24 cellular contexts compared by ENCODE assay signal in genomic region chr6:44143731-44144130, GRCh38. TPM values are rescaled to one million over a fixed set of nuclear protein-coding genes. Genes with fewer than 3 reads are reported as not detected.
DNase-seq lines count a peak whose midpoint lies in the region; ATAC-seq, FAIRE-seq and TF ChIP-seq lines count a peak whose summit lies in the region.
"Had no signal": no experiment of that assay in that cellular context is flagged by ENCODE, and none has a peak within 500 bp of the region (broad histone marks: within the 10 kb centered on the region; RNA-seq: fewer than 3 reads in every experiment).

No MANE protein-coding gene starts in this region.

- no peak for FAIRE-seq in HepG2 (lab: Jason Lieb, UNC)
- no peak for FAIRE-seq in K562 (lab: Jason Lieb, UNC)
- FAIRE-seq: GM12878, GM19239, HTR-8/SVneo had no signal

- TF ChIP-seq EP300 in HepG2 (IDR thresholded peaks at IDR 0.05; ENCODE audit: low read depth in 2 of 2, low read length in 2 of 2) (no peak), HepG2 (CRISPR knock-in tag; IDR thresholded peaks at IDR 0.05; ENCODE audit: borderline replicate concordance) (no peak), K562 (IDR thresholded peaks at IDR 0.05; ENCODE audit: low read length) (no peak), ovary (IDR thresholded peaks at IDR 0.05) (no peak)

- in situ Hi-C loops in HepG2 (cut with HindIII; ENCODE audit: extremely low pct_ligation_motif_present, low pct_unique_long_range_greater_than_20kb) (no loop called here), K562 (cut with MboI) (no loop called here)

- DNase-seq in HepG2 (ENCODE audit: low spot score): no peak
- no peak for DNase-seq in right lobe of liver
- no peak for DNase-seq in K562 (ENCODE audit: extremely low read depth in 1 of 4, low spot score in 3 of 4)
- peak; percentile 35 for DNase-seq in osteoblast (ENCODE audit: insufficient read length, low spot score, missing footprints)
- DNase-seq in PC-3: no peak
- DNase-seq in ovary: no peak
- no peak for DNase-seq in GOT3 (lab: John Stamatoyannopoulos, UW)
- DNase-seq: 8988T; CD8-positive, alpha-beta T cell; COR-L47; DMS 273 treated with DMSO at 0.1 percent for 48 hours; DMS53; DND-41; EL had no signal

- POLR2A ChIA-PET in HepG2 (lab: Yijun Ruan, JAX) (interaction anchor here (0.5 to 1.7 kb wide), 3 partner anchors 12 to 19 kb away, joined by 3 to 6 read pairs (median 5); no protein-coding TSS in a partner anchor), K562 (lab: Yijun Ruan, JAX) (interaction anchor here (0.6 to 2.2 kb wide), 3 partner anchors 9 to 75 kb away, joined by 4 to 7 read pairs (median 5); no protein-coding TSS in a partner anchor), PC-3 (lab: Charles Lee; ENCODE audit: unreplicated experiment) (no interaction called here)

- H2AFZ ChIP-seq in HepG2 (ENCODE audit: low read length) (no peak overlapping the region), K562 (ENCODE audit: low read depth, low read length) (no peak overlapping the region), osteoblast (ENCODE audit: low read length) (no peak overlapping the region), PC-3 (ENCODE audit: low read length) (no peak overlapping the region)

- peaks cover 28% of the 10 kb centered on the region for H3K4me1 ChIP-seq in HepG2 (ENCODE audit: insufficient read depth, low read length)
- H3K4me1 ChIP-seq in right lobe of liver: peaks cover 0 to 28% (median 6%) of the 10 kb centered on the region in 4 donors
- peaks cover 0 to 6% of the 10 kb centered on the region in 2 experiments; a peak in 2 of 5 replicates for H3K4me1 ChIP-seq in K562 (replicated peaks in 1 of 2; ENCODE audit: control insufficient read depth in 2 of 2, insufficient read depth in 2 of 2, low read length in 2 of 2)
- H3K4me1 ChIP-seq in osteoblast (ENCODE audit: insufficient read depth, low read length): no peaks in the 10 kb centered on the region
- H3K4me1 ChIP-seq in PC-3 (ENCODE audit: insufficient read depth, low read length): no peaks in the 10 kb centered on the region
- H3K4me1 ChIP-seq in ovary (ENCODE audit: insufficient read depth): no peaks in the 10 kb centered on the region
- H3K4me1 ChIP-seq: HAP-1 had no signal

- H3K9me1 ChIP-seq in K562 (ENCODE audit: control insufficient read depth, insufficient read depth, low read length): no peaks in the 10 kb centered on the region

- H3K36me3 ChIP-seq in HepG2 (replicated peaks in 1 of 2; ENCODE audit: control insufficient read depth in 1 of 2, insufficient read depth in 2 of 2, low read length in 2 of 2) (peaks cover 30 to 67% of the 10 kb centered on the region in 2 experiments), right lobe of liver (peaks cover 0 to 44% (median 18%) of the 10 kb centered on the region in 4 donors), K562 (ENCODE audit: control insufficient read depth, insufficient read depth, low read length) (peaks cover 89% of the 10 kb centered on the region), osteoblast (ENCODE audit: insufficient read depth, low read length) (peaks cover 56% of the 10 kb centered on the region), PC-3 (ENCODE audit: low read depth, low read length) (peaks cover 19% of the 10 kb centered on the region), ovary (no peaks in the 10 kb centered on the region)

- H3K27me3 ChIP-seq in HepG2 (ENCODE audit: control insufficient read depth in 1 of 2, insufficient read depth in 2 of 2, low read length in 2 of 2): no peaks in the 10 kb centered on the region
- H3K27me3 ChIP-seq in right lobe of liver: no peaks in the 10 kb centered on the region
- no peaks in the 10 kb centered on the region for H3K27me3 ChIP-seq in K562 (ENCODE audit: control insufficient read depth in 2 of 2, insufficient read depth in 2 of 2, low read length in 2 of 2)
- H3K27me3 ChIP-seq in osteoblast (ENCODE audit: insufficient read depth, low read length): no peaks in the 10 kb centered on the region
- no peaks in the 10 kb centered on the region for H3K27me3 ChIP-seq in PC-3 (ENCODE audit: low read length)
- H3K27me3 ChIP-seq in ovary: no peaks in the 10 kb centered on the region
- H3K27me3 ChIP-seq: BLaER1 had no signal

- no TSS peak for BruUV-seq in HepG2 (replicated peaks; lab: Mats Ljungman, UMichigan)
- no TSS peak for BruUV-seq in K562 (replicated peaks; lab: Mats Ljungman, UMichigan)
- BruUV-seq in PC-3 (replicated peaks; lab: Mats Ljungman, UMichigan): no TSS peak

- H3K4me3 ChIP-seq in HepG2 (replicated peaks in 1 of 3; ENCODE audit: insufficient read depth in 1 of 3, low read depth in 2 of 3, low read length in 3 of 3): no peak overlapping the region
- no peak overlapping the region for H3K4me3 ChIP-seq in right lobe of liver
- H3K4me3 ChIP-seq in K562: no peak overlapping the region
- no peak overlapping the region for H3K4me3 ChIP-seq in osteoblast (ENCODE audit: insufficient read depth, low read length)
- H3K4me3 ChIP-seq in PC-3 (ENCODE audit: low read length): no peak overlapping the region
- no peak overlapping the region for H3K4me3 ChIP-seq in ovary
- H3K4me3 ChIP-seq: BLaER1, GM12878, HAP-1 had no signal

- intact Hi-C loops in HepG2 (cut with micrococcal nuclease; ENCODE audit: unreplicated experiment) (loop anchor here (5.0 kb wide), 1 partner anchor 41 kb away; no protein-coding TSS in a partner anchor), right lobe of liver (cut with DNase I) (no loop called here), K562 (cut with micrococcal nuclease) (no loop called here), PC-3 (cut with micrococcal nuclease) (no loop called here), ovary (cut with DNase I) (no loop called here)

- TF ChIP-seq POLR2A in HepG2 (IDR thresholded peaks at IDR 0.05; ENCODE audit: insufficient read depth in 1 of 2, low read depth in 2 of 2, low read length in 2 of 2) (no peak), right lobe of liver (IDR thresholded peaks at IDR 0.05) (no peak), K562 (conservative IDR thresholded peaks at IDR 0.05) (no peak), ovary (IDR thresholded peaks at IDR 0.05) (no peak)

- H4K20me1 ChIP-seq in HepG2 (ENCODE audit: insufficient read depth, low read length): no peaks in the 10 kb centered on the region
- H4K20me1 ChIP-seq in K562 (replicated peaks; ENCODE audit: control insufficient read depth, insufficient read depth, low read length): no peaks in the 10 kb centered on the region
- peaks cover under 1% of the 10 kb centered on the region for H4K20me1 ChIP-seq in osteoblast (ENCODE audit: insufficient read depth, low read length)
- H4K20me1 ChIP-seq in PC-3 (ENCODE audit: low read length): no peaks in the 10 kb centered on the region
- H4K20me1 ChIP-seq: BLaER1 had no signal

- 94% methylated on average over 1 of the region's 1 CpG for WGBS in HepG2 (ENCODE audit: low lambda C conversion rate)
- 100% methylated on average over 1 of the region's 1 CpG for WGBS in right lobe of liver (ENCODE audit: insufficient coverage, low coverage, low lambda C conversion rate, missing lambda C conversion rate)
- WGBS in K562 (ENCODE audit: insufficient coverage, low coverage, missing lambda C conversion rate): 91% methylated on average over 1 of the region's 1 CpG
- 85 to 100% (median 95%) methylated on average over 1 of the region's 1 CpG for WGBS in ovary, 3 donors

- no peaks in the 10 kb centered on the region for H3K9me2 ChIP-seq in PC-3 (replicated peaks; ENCODE audit: low read length)

- H3K27ac ChIP-seq in HepG2 (ENCODE audit: extremely low read length, insufficient read depth, low read length) (no peak overlapping the region), right lobe of liver (peak overlapping the region in 1 of 3 donors; percentile 8), K562 (ENCODE audit: extremely low read depth, low read depth, low read length) (no peak overlapping the region), osteoblast (ENCODE audit: low read depth, low read length) (no peak overlapping the region), PC-3 (ENCODE audit: low read length) (no peak overlapping the region), ovary (no peak overlapping the region)
- H3K27ac ChIP-seq: BLaER1 had no signal

- H3K9me3 ChIP-seq in HepG2 (ENCODE audit: low read length): no peaks in the 10 kb centered on the region
- H3K9me3 ChIP-seq in right lobe of liver: no peaks in the 10 kb centered on the region
- H3K9me3 ChIP-seq in K562 (replicated peaks; ENCODE audit: control insufficient read depth, insufficient read depth, low read depth, low read length): no peaks in the 10 kb centered on the region
- no peaks in the 10 kb centered on the region for H3K9me3 ChIP-seq in osteoblast (ENCODE audit: low read depth, low read length)
- H3K9me3 ChIP-seq in PC-3 (ENCODE audit: low read length): no peaks in the 10 kb centered on the region
- H3K9me3 ChIP-seq in ovary: no peaks in the 10 kb centered on the region
- H3K9me3 ChIP-seq: BLaER1, HAP-1 had no signal

- no peak for TF ChIP-seq RAD21 in HepG2 (CRISPR knock-in tag; IDR thresholded peaks at IDR 0.05)
- no peak for TF ChIP-seq RAD21 in K562 (CRISPR knock-in tag; conservative IDR thresholded peaks at IDR 0.05 in 1 of 2, IDR thresholded peaks at IDR 0.05 in 1 of 2)

- CTCF ChIA-PET in HepG2 (lab: Yijun Ruan, JAX; ENCODE audit: low intra/inter-chr PET ratio, low total read pairs) (no interaction called here), K562 (lab: Yijun Ruan, JAX; ENCODE audit: low intra/inter-chr PET ratio) (no interaction called here), PC-3 (lab: Charles Lee) (interaction anchor here (0.5 kb wide), 1 partner anchor 78 kb away, joined by 7 read pairs; no protein-coding TSS in a partner anchor)

- H3K79me2 ChIP-seq in HepG2 (ENCODE audit: insufficient read depth, low read length) (no peaks in the 10 kb centered on the region), K562 (ENCODE audit: control insufficient read depth, insufficient read depth, low read length) (no peaks in the 10 kb centered on the region), osteoblast (ENCODE audit: insufficient read depth, low read length) (no peaks in the 10 kb centered on the region), PC-3 (ENCODE audit: low read length) (no peaks in the 10 kb centered on the region)

- H3K9ac ChIP-seq in HepG2 (ENCODE audit: insufficient read depth, low read depth, low read length) (no peak overlapping the region), K562 (ENCODE audit: insufficient read depth in 1 of 2, low read depth in 2 of 2, low read length in 2 of 2) (no peak overlapping the region), PC-3 (ENCODE audit: low read length) (no peak overlapping the region)
- H3K9ac ChIP-seq: BLaER1 had no signal

- ATAC-seq in HepG2: no peak
- ATAC-seq in right lobe of liver: no peak
- ATAC-seq in K562: no peak
- ATAC-seq in PC-3: no peak
- ATAC-seq: CD8-positive, alpha-beta T cell; GM12878 had no signal

- no peaks in the 10 kb centered on the region for H3F3A ChIP-seq in PC-3 (ENCODE audit: low read length, unreplicated experiment)

- TF ChIP-seq CTCF in HepG2 (CRISPR knock-in tag; IDR thresholded peaks at IDR 0.05) (no peak), right lobe of liver (IDR thresholded peaks at IDR 0.05) (no peak), K562 (IDR thresholded peaks at IDR 0.05 in 2 of 3, conservative IDR thresholded peaks at IDR 0.05 in 1 of 3; ENCODE audit: insufficient read depth in 2 of 3, low read depth in 1 of 3, low read length in 3 of 3) (no peak), osteoblast (IDR thresholded peaks at IDR 0.05; ENCODE audit: extremely low read depth, low read depth, low read length) (no peak), PC-3 (conservative IDR thresholded peaks at IDR 0.05; ENCODE audit: low read depth, low read length) (no peak), ovary (IDR thresholded peaks at IDR 0.05) (no peak)

- H3K4me2 ChIP-seq in HepG2 (ENCODE audit: low read depth, low read length) (no peak overlapping the region), K562 (ENCODE audit: insufficient read depth, low read length) (no peak overlapping the region), osteoblast (ENCODE audit: insufficient read depth, low read length) (no peak overlapping the region), PC-3 (ENCODE audit: low read length) (no peak overlapping the region)
- H3K4me2 ChIP-seq: BLaER1 had no signal

RNA-seq across cellular contexts. Expression of gene CAPN11, which starts 14.9 kb away (rescaled TPM):
- 0.07 TPM in 1 of 2 replicates, not detected in the other for total RNA-seq in HepG2 (2016; rRNA removed; fragmentation: Illumina TruSeq; extraction: Trizol)
- total RNA-seq in HepG2 (2016; cell fraction: cytosol; rRNA removed; fragmentation: Illumina TruSeq; extraction: Trizol; ENCODE audit: low read depth): not detected in 2 replicates
- not detected in 2 replicates for total RNA-seq in HepG2 (2016; cell fraction: insoluble cytoplasmic fraction; rRNA removed; fragmentation: Illumina TruSeq; extraction: Trizol)
- not detected in 2 replicates for total RNA-seq in HepG2 (2016; cell fraction: membrane; rRNA removed; fragmentation: Illumina TruSeq; extraction: Trizol)
- not detected in 2 replicates for total RNA-seq in HepG2 (2016; cell fraction: nucleus; rRNA removed; fragmentation: Illumina TruSeq; extraction: Trizol)
- polyA plus RNA-seq in HepG2 (2011; rRNA removed): 0.11 and 0.13 TPM in 2 replicates
- polyA plus RNA-seq in HepG2 (2011; cell fraction: cytosol; rRNA removed): 0.03 and 0.05 TPM in 2 replicates
- 0.71 and 0.74 TPM in 2 replicates for polyA plus RNA-seq in HepG2 (2011; cell fraction: nucleus; rRNA removed)
- polyA plus RNA-seq in HepG2 (2012): 0.07 and 0.09 TPM in 2 replicates
- polyA plus RNA-seq in HepG2 (2016; cell fraction: cytosol; fragmentation: Illumina TruSeq; extraction: Trizol; ENCODE audit: low read depth): not detected in 2 replicates
- not detected in 2 replicates for polyA plus RNA-seq in HepG2 (2016; cell fraction: insoluble cytoplasmic fraction; fragmentation: Illumina TruSeq; extraction: Trizol; ENCODE audit: low read depth)
- not detected in 2 replicates for polyA plus RNA-seq in HepG2 (2016; cell fraction: membrane; fragmentation: Illumina TruSeq; extraction: Trizol; ENCODE audit: low read depth)
- not detected in 2 replicates for polyA plus RNA-seq in HepG2 (2016; cell fraction: nucleus; fragmentation: Illumina TruSeq; extraction: Trizol; ENCODE audit: insufficient read depth, low read depth)
- polyA minus RNA-seq in HepG2 (2011; rRNA and poly(A)+ RNA removed; ENCODE audit: low replicate concordance): 0.07 TPM in 1 of 2 replicates, not detected in the other
- polyA minus RNA-seq in HepG2 (2011; cell fraction: cytosol; rRNA and poly(A)+ RNA removed): not detected in 2 replicates
- polyA minus RNA-seq in HepG2 (2011; cell fraction: nucleus; rRNA and poly(A)+ RNA removed): 0.37 TPM in 1 of 2 replicates, not detected in the other
- total RNA-seq in right lobe of liver: under 1 TPM in 2 of 6 experiments, not detected in 4; 0.22 to 0.31 TPM
- total RNA-seq in K562 (2011; cell fraction: chromatin; rRNA removed; ENCODE audit: low replicate concordance): 2.2 and 4.6 TPM in 2 replicates
- total RNA-seq in K562 (2011; cell fraction: nucleolus; rRNA removed): 1.8 and 2.5 TPM in 2 replicates
- total RNA-seq in K562 (2011; cell fraction: nucleoplasm; rRNA removed): 1.6 and 1.9 TPM in 2 replicates
- total RNA-seq in K562 (2014; rRNA removed): 0.20 and 0.41 TPM in 2 replicates
- 0.13 and 0.18 TPM in 2 replicates for total RNA-seq in K562 (2014; rRNA removed; fragmentation: Illumina TruSeq; extraction: Trizol)
- total RNA-seq in K562 (2015; rRNA removed; fragmentation: Illumina TruSeq; extraction: Trizol): 0.07 and 0.11 TPM in 2 replicates
- 0.07 and 0.18 TPM in 2 replicates for total RNA-seq in K562 (2021)
- 0.30 and 0.46 TPM in 2 replicates for polyA plus RNA-seq in K562 (2011; rRNA removed)
- polyA plus RNA-seq in K562 (2011; cell fraction: cytosol; rRNA removed): 0.15 and 0.57 TPM in 2 replicates
- polyA plus RNA-seq in K562 (2011; cell fraction: nucleus; rRNA removed): 3.4 and 5.7 TPM in 2 replicates
- 0.35 and 1.5 TPM in 2 replicates for polyA plus RNA-seq in K562 (2012)
- polyA plus RNA-seq in K562 (2014; fragmentation: Illumina TruSeq; extraction: Trizol): 0.15 and 0.19 TPM in 2 replicates
- polyA plus RNA-seq in K562 (2014; fragmentation: Nextera tagmentation; extraction: Ambion mirVana): under 1 TPM in 1 of 2 experiments, not detected in 1; 0.03 TPM
- 0.04 and 0.61 TPM in 2 replicates for polyA plus RNA-seq in K562 (2014; rRNA removed)
- polyA minus RNA-seq in K562 (2011; rRNA and poly(A)+ RNA removed): 0.24 and 0.25 TPM in 2 replicates
- polyA minus RNA-seq in K562 (2011; cell fraction: cytosol; rRNA and poly(A)+ RNA removed): 0.48 TPM in 1 of 2 replicates, not detected in the other
- polyA minus RNA-seq in K562 (2011; cell fraction: nucleus; rRNA and poly(A)+ RNA removed): 0.67 and 0.81 TPM in 2 replicates
- not detected in 2 replicates for total RNA-seq in osteoblast
- not detected in 2 replicates for total RNA-seq in PC-3 (2014; rRNA removed)
- total RNA-seq in ovary: under 1 TPM in 3 of 7 donors, not detected in 4; 0.18 to 0.22 (median 0.20) TPM
- polyA plus RNA-seq in ovary: under 1 TPM; 0.17 to 0.38 TPM
- total RNA-seq: A673, G401, H4 had no signal
- polyA plus RNA-seq: CD14-positive monocyte, IgD-negative memory B cell had no signal

RNA-seq across cellular contexts. Expression of gene TMEM63B, which starts 16.4 kb away (rescaled TPM):
- 13.9 and 27.4 TPM in 2 replicates for total RNA-seq in HepG2 (2016; rRNA removed; fragmentation: Illumina TruSeq; extraction: Trizol)
- total RNA-seq in HepG2 (2016; cell fraction: cytosol; rRNA removed; fragmentation: Illumina TruSeq; extraction: Trizol; ENCODE audit: low read depth): 5.1 and 5.8 TPM in 2 replicates
- 11.4 and 28.3 TPM in 2 replicates for total RNA-seq in HepG2 (2016; cell fraction: insoluble cytoplasmic fraction; rRNA removed; fragmentation: Illumina TruSeq; extraction: Trizol)
- total RNA-seq in HepG2 (2016; cell fraction: membrane; rRNA removed; fragmentation: Illumina TruSeq; extraction: Trizol): 14.9 and 15.8 TPM in 2 replicates
- 28.7 and 33.8 TPM in 2 replicates for total RNA-seq in HepG2 (2016; cell fraction: nucleus; rRNA removed; fragmentation: Illumina TruSeq; extraction: Trizol)
- 75.8 and 83.8 TPM in 2 replicates for polyA plus RNA-seq in HepG2 (2011; rRNA removed)
- 81.0 and 82.0 TPM in 2 replicates for polyA plus RNA-seq in HepG2 (2011; cell fraction: cytosol; rRNA removed)
- 185 and 224 TPM in 2 replicates for polyA plus RNA-seq in HepG2 (2011; cell fraction: nucleus; rRNA removed)
- polyA plus RNA-seq in HepG2 (2012): 37.7 and 41.7 TPM in 2 replicates
- 5.0 and 5.6 TPM in 2 replicates for polyA plus RNA-seq in HepG2 (2016; cell fraction: cytosol; fragmentation: Illumina TruSeq; extraction: Trizol; ENCODE audit: low read depth)
- 13.6 and 16.8 TPM in 2 replicates for polyA plus RNA-seq in HepG2 (2016; cell fraction: insoluble cytoplasmic fraction; fragmentation: Illumina TruSeq; extraction: Trizol; ENCODE audit: low read depth)
- 10.0 and 10.2 TPM in 2 replicates for polyA plus RNA-seq in HepG2 (2016; cell fraction: membrane; fragmentation: Illumina TruSeq; extraction: Trizol; ENCODE audit: low read depth)
- polyA plus RNA-seq in HepG2 (2016; cell fraction: nucleus; fragmentation: Illumina TruSeq; extraction: Trizol; ENCODE audit: insufficient read depth, low read depth): 69.5 and 76.1 TPM in 2 replicates
- polyA minus RNA-seq in HepG2 (2011; rRNA and poly(A)+ RNA removed; ENCODE audit: low replicate concordance): 62.2 and 179 TPM in 2 replicates
- polyA minus RNA-seq in HepG2 (2011; cell fraction: cytosol; rRNA and poly(A)+ RNA removed): 36.8 and 42.0 TPM in 2 replicates
- polyA minus RNA-seq in HepG2 (2011; cell fraction: nucleus; rRNA and poly(A)+ RNA removed): 36.6 and 36.8 TPM in 2 replicates
- 10 to 100 TPM; 30.6 to 41.0 (median 36.8) TPM for total RNA-seq in right lobe of liver
- 125 and 274 TPM in 2 replicates for total RNA-seq in K562 (2011; cell fraction: chromatin; rRNA removed; ENCODE audit: low replicate concordance)
- total RNA-seq in K562 (2011; cell fraction: nucleolus; rRNA removed): 162 and 166 TPM in 2 replicates
- 160 TPM in 2 replicates for total RNA-seq in K562 (2011; cell fraction: nucleoplasm; rRNA removed)
- 12.6 and 22.5 TPM in 2 replicates for total RNA-seq in K562 (2014; rRNA removed)
- total RNA-seq in K562 (2014; rRNA removed; fragmentation: Illumina TruSeq; extraction: Trizol): 10.8 and 14.4 TPM in 2 replicates
- total RNA-seq in K562 (2015; rRNA removed; fragmentation: Illumina TruSeq; extraction: Trizol): 14.0 and 14.3 TPM in 2 replicates
- total RNA-seq in K562 (2021): 39.2 and 39.4 TPM in 2 replicates
- polyA plus RNA-seq in K562 (2011; rRNA removed): 37.0 and 59.6 TPM in 2 replicates
- polyA plus RNA-seq in K562 (2011; cell fraction: cytosol; rRNA removed): 69.9 and 86.4 TPM in 2 replicates
- polyA plus RNA-seq in K562 (2011; cell fraction: nucleus; rRNA removed): 128 and 148 TPM in 2 replicates
- 27.9 and 28.7 TPM in 2 replicates for polyA plus RNA-seq in K562 (2012)
- polyA plus RNA-seq in K562 (2014; fragmentation: Illumina TruSeq; extraction: Trizol): 32.5 and 35.7 TPM in 2 replicates
- under 1 TPM; 0.14 to 0.17 TPM for polyA plus RNA-seq in K562 (2014; fragmentation: Nextera tagmentation; extraction: Ambion mirVana)
- polyA plus RNA-seq in K562 (2014; rRNA removed): 26.8 and 31.0 TPM in 2 replicates
- 52.7 and 68.9 TPM in 2 replicates for polyA minus RNA-seq in K562 (2011; rRNA and poly(A)+ RNA removed)
- 35.2 and 46.9 TPM in 2 replicates for polyA minus RNA-seq in K562 (2011; cell fraction: cytosol; rRNA and poly(A)+ RNA removed)
- 25.6 and 33.4 TPM in 2 replicates for polyA minus RNA-seq in K562 (2011; cell fraction: nucleus; rRNA and poly(A)+ RNA removed)
- total RNA-seq in osteoblast: 32.7 and 36.6 TPM in 2 replicates
- 23.6 and 26.9 TPM in 2 replicates for total RNA-seq in PC-3 (2014; rRNA removed)
- 10 to 100 TPM in 6 of 7 donors, 1 to 10 TPM in 1; 7.5 to 20.6 (median 16.5) TPM for total RNA-seq in ovary
- 10 to 100 TPM; 11.7 to 25.7 TPM for polyA plus RNA-seq in ovary

RNA-seq across cellular contexts. Expression of gene MRPL14, which starts 16.5 kb away (rescaled TPM):
- total RNA-seq in HepG2 (2016; rRNA removed; fragmentation: Illumina TruSeq; extraction: Trizol) (178 and 191 TPM in 2 replicates), right lobe of liver (10 to 100 TPM; 26.5 to 70.0 (median 35.4) TPM), K562 (2014; rRNA removed) (166 and 199 TPM in 2 replicates), K562 (2014; rRNA removed; fragmentation: Illumina TruSeq; extraction: Trizol) (97.5 and 126 TPM in 2 replicates), K562 (2015; rRNA removed; fragmentation: Illumina TruSeq; extraction: Trizol) (130 and 136 TPM in 2 replicates), K562 (2021) (143 and 149 TPM in 2 replicates), osteoblast (47.7 and 49.9 TPM in 2 replicates), PC-3 (2014; rRNA removed) (164 and 192 TPM in 2 replicates), ovary (10 to 100 TPM; 21.5 to 35.9 (median 24.9) TPM)
- 169 and 189 TPM in 2 replicates for total RNA-seq in HepG2 (2016; cell fraction: cytosol; rRNA removed; fragmentation: Illumina TruSeq; extraction: Trizol; ENCODE audit: low read depth)
- total RNA-seq in HepG2 (2016; cell fraction: insoluble cytoplasmic fraction; rRNA removed; fragmentation: Illumina TruSeq; extraction: Trizol): 186 and 208 TPM in 2 replicates
- total RNA-seq in HepG2 (2016; cell fraction: membrane; rRNA removed; fragmentation: Illumina TruSeq; extraction: Trizol): 148 and 200 TPM in 2 replicates
- 65.1 and 65.8 TPM in 2 replicates for total RNA-seq in HepG2 (2016; cell fraction: nucleus; rRNA removed; fragmentation: Illumina TruSeq; extraction: Trizol)
- polyA plus RNA-seq in HepG2 (2011; rRNA removed) (157 and 166 TPM in 2 replicates), K562 (2011; rRNA removed) (145 and 165 TPM in 2 replicates), K562 (2014; fragmentation: Illumina TruSeq; extraction: Trizol) (134 and 163 TPM in 2 replicates), K562 (2014; fragmentation: Nextera tagmentation; extraction: Ambion mirVana) (100 to 1,000 TPM; 414 to 424 TPM), K562 (2014; rRNA removed) (195 and 240 TPM in 2 replicates), ovary (10 to 100 TPM; 20.8 to 23.3 TPM)
- 144 and 170 TPM in 2 replicates for polyA plus RNA-seq in HepG2 (2011; cell fraction: cytosol; rRNA removed)
- 42.8 and 46.0 TPM in 2 replicates for polyA plus RNA-seq in HepG2 (2011; cell fraction: nucleus; rRNA removed)
- 135 and 137 TPM in 2 replicates for polyA plus RNA-seq in HepG2 (2012)
- 114 and 150 TPM in 2 replicates for polyA plus RNA-seq in HepG2 (2016; cell fraction: cytosol; fragmentation: Illumina TruSeq; extraction: Trizol; ENCODE audit: low read depth)
- 163 and 186 TPM in 2 replicates for polyA plus RNA-seq in HepG2 (2016; cell fraction: insoluble cytoplasmic fraction; fragmentation: Illumina TruSeq; extraction: Trizol; ENCODE audit: low read depth)
- polyA plus RNA-seq in HepG2 (2016; cell fraction: membrane; fragmentation: Illumina TruSeq; extraction: Trizol; ENCODE audit: low read depth): 111 and 143 TPM in 2 replicates
- 92.9 and 98.5 TPM in 2 replicates for polyA plus RNA-seq in HepG2 (2016; cell fraction: nucleus; fragmentation: Illumina TruSeq; extraction: Trizol; ENCODE audit: insufficient read depth, low read depth)
- 33.2 and 40.9 TPM in 2 replicates for polyA minus RNA-seq in HepG2 (2011; rRNA and poly(A)+ RNA removed; ENCODE audit: low replicate concordance)
- polyA minus RNA-seq in HepG2 (2011; cell fraction: cytosol; rRNA and poly(A)+ RNA removed): 22.7 and 28.4 TPM in 2 replicates
- polyA minus RNA-seq in HepG2 (2011; cell fraction: nucleus; rRNA and poly(A)+ RNA removed): 20.0 and 21.5 TPM in 2 replicates
- 39.2 and 66.5 TPM in 2 replicates for total RNA-seq in K562 (2011; cell fraction: chromatin; rRNA removed; ENCODE audit: low replicate concordance)
- total RNA-seq in K562 (2011; cell fraction: nucleolus; rRNA removed): 54.2 and 60.8 TPM in 2 replicates
- total RNA-seq in K562 (2011; cell fraction: nucleoplasm; rRNA removed): 55.7 and 67.6 TPM in 2 replicates
- 149 and 217 TPM in 2 replicates for polyA plus RNA-seq in K562 (2011; cell fraction: cytosol; rRNA removed)
- polyA plus RNA-seq in K562 (2011; cell fraction: nucleus; rRNA removed): 68.7 and 82.6 TPM in 2 replicates
- polyA plus RNA-seq in K562 (2012): 102 and 171 TPM in 2 replicates
- polyA minus RNA-seq in K562 (2011; rRNA and poly(A)+ RNA removed): 39.8 and 41.8 TPM in 2 replicates
- 38.6 and 39.1 TPM in 2 replicates for polyA minus RNA-seq in K562 (2011; cell fraction: cytosol; rRNA and poly(A)+ RNA removed)
- 15.3 and 25.4 TPM in 2 replicates for polyA minus RNA-seq in K562 (2011; cell fraction: nucleus; rRNA and poly(A)+ RNA removed)

Comparison
In these comparisons a context has a peak if more than half of its experiments do, and no peak if none do; other contexts are left out.
1. Of the 241 proteins assayed by ChIP-seq in both HepG2 and K562: peak only in HepG2: none; only in K562: none; in both: ZKSCAN1; in neither: 240.